ENCODE assay signal across 1 cellular context in the genomic region with DNA sequence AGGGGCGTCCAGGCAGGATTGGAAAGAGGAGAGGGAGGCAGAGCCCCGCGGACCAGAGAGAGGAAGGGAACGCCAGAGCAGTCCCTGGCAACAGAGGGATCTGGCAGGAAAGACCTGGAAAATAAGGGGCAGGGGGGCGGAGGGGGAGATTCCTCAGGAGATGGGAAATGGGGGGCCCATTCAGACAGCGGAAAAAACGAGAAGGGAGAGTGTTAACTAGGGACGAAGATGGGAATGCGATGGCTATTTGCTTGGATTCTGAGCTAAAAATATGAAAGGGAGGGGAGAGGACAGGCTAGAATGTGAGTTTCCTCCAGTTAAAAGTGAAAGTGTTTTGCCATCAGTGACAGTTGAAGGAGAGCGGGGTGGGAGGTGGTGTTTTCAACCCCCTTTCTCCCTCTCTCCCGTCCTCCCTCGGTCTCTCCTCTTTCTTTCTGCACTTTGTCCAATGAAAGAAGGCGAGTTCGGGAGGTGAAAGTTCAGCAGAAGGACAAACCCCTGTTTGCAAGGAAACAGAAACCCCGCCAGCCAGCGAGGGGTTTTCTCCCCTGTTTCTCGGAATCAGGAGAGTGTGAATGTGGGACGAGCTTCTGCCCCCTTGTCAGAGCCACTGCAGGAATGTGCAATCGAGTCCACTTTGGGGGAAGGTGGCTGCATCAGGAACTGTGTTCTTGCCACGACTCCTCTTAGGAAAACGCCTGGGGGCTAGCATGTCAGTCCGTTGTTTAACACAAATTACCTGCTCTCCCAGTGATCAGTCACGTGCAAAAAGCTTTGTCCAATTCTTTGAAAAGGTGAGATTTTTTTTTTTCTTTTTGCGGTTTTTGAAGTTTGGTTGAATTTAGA.
A peak's percentile ranks its signal among the peaks of the same experiment; 100 is the strongest.
TF ChIP-seq lines count a peak whose summit lies in the region.

No MANE protein-coding gene starts in this region.

TF ChIP-seq in K562, 482 proteins besides CTCF, POLR2A, EP300 and RAD21 (continued from another document and continues in another):
- TF ChIP-seq KDM5B (IDR thresholded peaks at IDR 0.05; ENCODE audit: insufficient replicate concordance, low read depth, low read length) (no peak), SMARCE1 (IDR thresholded peaks at IDR 0.05) (peak; percentile 30; the same call in 1 of the 2 replicates), TAF7 (tag; IDR thresholded peaks at IDR 0.05) (0 out of 2 replicates have a peak, but pooled peaks have one; percentile 43), LARP7 (IDR thresholded peaks at IDR 0.05) (0 out of 2 replicates have a peak, but pooled peaks have one; percentile 19), TAF1 (IDR thresholded peaks at IDR 0.05; ENCODE audit: control insufficient read depth, extremely low read depth, insufficient read depth, low read length, severe bottlenecking) (peak; percentile 46), MAFF (IDR thresholded peaks at IDR 0.05; ENCODE audit: low read length) (no peak), DPF2 (IDR thresholded peaks at IDR 0.05) (0 out of 2 replicates have a peak, but pooled peaks have one; percentile 25), ZFPM2 (CRISPR knock-in tag; IDR thresholded peaks at IDR 0.05) (no peak), NRF1 (conservative IDR thresholded peaks at IDR 0.05 in 1 of 2, IDR thresholded peaks at IDR 0.05 in 1 of 2) (no peak), MYBL2 (IDR thresholded peaks at IDR 0.05; ENCODE audit: low read depth) (0 out of 2 replicates have a peak, but pooled peaks have one; percentile 26), MYBL2 (CRISPR knock-in tag; IDR thresholded peaks at IDR 0.05; ENCODE audit: borderline replicate concordance) (no peak), ESRRA (IDR thresholded peaks at IDR 0.05; ENCODE audit: borderline replicate concordance, low read depth) (0 out of 2 replicates have a peak, but pooled peaks have one; percentile 24), POLR2B (IDR thresholded peaks at IDR 0.05; ENCODE audit: low read depth, partially characterized antibody) (peak; percentile 45), SMAD2 (IDR thresholded peaks at IDR 0.05; ENCODE audit: low read depth, low read length) (no peak), CBX2 (IDR thresholded peaks at IDR 0.05; ENCODE audit: insufficient read depth, low read length, poor library complexity, severe bottlenecking) (no peak), PHB (CRISPR knock-in tag; IDR thresholded peaks at IDR 0.05) (no peak), BMI1 (IDR thresholded peaks at IDR 0.05; ENCODE audit: low read length) (no peak), SIN3A (IDR thresholded peaks at IDR 0.05; ENCODE audit: borderline replicate concordance in 2 of 2, control insufficient read depth in 1 of 2, low read depth in 2 of 2, low read length in 2 of 2) (peak in 1 of 2 experiments; percentile 32; a peak in 1 of 4 replicates), POLR3G (IDR thresholded peaks at IDR 0.05; ENCODE audit: extremely low read depth, insufficient read length, insufficient replicate concordance) (no peak), POLR3A (IDR thresholded peaks at IDR 0.05; ENCODE audit: borderline replicate concordance, extremely low read depth, insufficient read depth, insufficient read length) (no peak), ATF1 (CRISPR knock-in tag; IDR thresholded peaks at IDR 0.05) (no peak), ATF1 (tag; IDR thresholded peaks at IDR 0.05) (0 out of 2 replicates have a peak, but pooled peaks have one; percentile 20), POLR2AphosphoS5 (IDR thresholded peaks at IDR 0.05; ENCODE audit: control insufficient read depth, insufficient read depth, low read depth, low read length) (peak; percentile 47; the same call in 1 of the 2 replicates), TEAD4 (IDR thresholded peaks at IDR 0.05; ENCODE audit: low read length) (0 out of 2 replicates have a peak, but pooled peaks have one; percentile 13), TEAD4 (CRISPR knock-in tag; IDR thresholded peaks at IDR 0.05; ENCODE audit: borderline replicate concordance) (no peak), TEAD1 (CRISPR knock-in tag; IDR thresholded peaks at IDR 0.05) (no peak), TAL1 (IDR thresholded peaks at IDR 0.05) (no peak), NR4A1 (CRISPR knock-in tag; IDR thresholded peaks at IDR 0.05) (no peak), NR4A1 (tag; IDR thresholded peaks at IDR 0.05) (no peak), SAP30 (IDR thresholded peaks at IDR 0.05; ENCODE audit: borderline replicate concordance, insufficient read depth, low read depth, low read length, poor library complexity, severe bottlenecking) (no peak), SMAD4 (CRISPR knock-in tag; conservative IDR thresholded peaks at IDR 0.05) (peak; percentile 40; the same call in 1 of the 2 replicates), MIER1 (IDR thresholded peaks at IDR 0.05; ENCODE audit: low read depth) (no peak), RB1 (IDR thresholded peaks at IDR 0.05; ENCODE audit: low read depth) (0 out of 2 replicates have a peak, but pooled peaks have one; percentile 32)
- TF ChIP-seq, protein P1, sequence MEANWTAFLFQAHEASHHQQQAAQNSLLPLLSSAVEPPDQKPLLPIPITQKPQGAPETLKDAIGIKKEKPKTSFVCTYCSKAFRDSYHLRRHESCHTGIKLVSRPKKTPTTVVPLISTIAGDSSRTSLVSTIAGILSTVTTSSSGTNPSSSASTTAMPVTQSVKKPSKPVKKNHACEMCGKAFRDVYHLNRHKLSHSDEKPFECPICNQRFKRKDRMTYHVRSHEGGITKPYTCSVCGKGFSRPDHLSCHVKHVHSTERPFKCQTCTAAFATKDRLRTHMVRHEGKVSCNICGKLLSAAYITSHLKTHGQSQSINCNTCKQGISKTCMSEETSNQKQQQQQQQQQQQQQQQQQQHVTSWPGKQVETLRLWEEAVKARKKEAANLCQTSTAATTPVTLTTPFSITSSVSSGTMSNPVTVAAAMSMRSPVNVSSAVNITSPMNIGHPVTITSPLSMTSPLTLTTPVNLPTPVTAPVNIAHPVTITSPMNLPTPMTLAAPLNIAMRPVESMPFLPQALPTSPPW (CRISPR knock-in tag; IDR thresholded peaks at IDR 0.05) = peak; percentile 37
- TF ChIP-seq, protein P2, sequence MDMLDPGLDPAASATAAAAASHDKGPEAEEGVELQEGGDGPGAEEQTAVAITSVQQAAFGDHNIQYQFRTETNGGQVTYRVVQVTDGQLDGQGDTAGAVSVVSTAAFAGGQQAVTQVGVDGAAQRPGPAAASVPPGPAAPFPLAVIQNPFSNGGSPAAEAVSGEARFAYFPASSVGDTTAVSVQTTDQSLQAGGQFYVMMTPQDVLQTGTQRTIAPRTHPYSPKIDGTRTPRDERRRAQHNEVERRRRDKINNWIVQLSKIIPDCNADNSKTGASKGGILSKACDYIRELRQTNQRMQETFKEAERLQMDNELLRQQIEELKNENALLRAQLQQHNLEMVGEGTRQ (CRISPR knock-in tag; IDR thresholded peaks at IDR 0.05) = no peak
- TF ChIP-seq, protein P3, sequence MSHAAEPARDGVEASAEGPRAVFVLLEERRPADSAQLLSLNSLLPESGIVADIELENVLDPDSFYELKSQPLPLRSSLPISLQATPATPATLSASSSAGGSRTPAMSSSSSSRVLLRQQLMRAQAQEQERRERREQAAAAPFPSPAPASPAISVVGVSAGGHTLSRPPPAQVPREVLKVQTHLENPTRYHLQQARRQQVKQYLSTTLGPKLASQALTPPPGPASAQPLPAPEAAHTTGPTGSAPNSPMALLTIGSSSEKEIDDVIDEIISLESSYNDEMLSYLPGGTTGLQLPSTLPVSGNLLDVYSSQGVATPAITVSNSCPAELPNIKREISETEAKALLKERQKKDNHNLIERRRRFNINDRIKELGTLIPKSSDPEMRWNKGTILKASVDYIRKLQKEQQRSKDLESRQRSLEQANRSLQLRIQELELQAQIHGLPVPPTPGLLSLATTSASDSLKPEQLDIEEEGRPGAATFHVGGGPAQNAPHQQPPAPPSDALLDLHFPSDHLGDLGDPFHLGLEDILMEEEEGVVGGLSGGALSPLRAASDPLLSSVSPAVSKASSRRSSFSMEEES (CRISPR knock-in tag; IDR thresholded peaks at IDR 0.05) = peak; percentile 43
- TF ChIP-seq, protein P4, sequence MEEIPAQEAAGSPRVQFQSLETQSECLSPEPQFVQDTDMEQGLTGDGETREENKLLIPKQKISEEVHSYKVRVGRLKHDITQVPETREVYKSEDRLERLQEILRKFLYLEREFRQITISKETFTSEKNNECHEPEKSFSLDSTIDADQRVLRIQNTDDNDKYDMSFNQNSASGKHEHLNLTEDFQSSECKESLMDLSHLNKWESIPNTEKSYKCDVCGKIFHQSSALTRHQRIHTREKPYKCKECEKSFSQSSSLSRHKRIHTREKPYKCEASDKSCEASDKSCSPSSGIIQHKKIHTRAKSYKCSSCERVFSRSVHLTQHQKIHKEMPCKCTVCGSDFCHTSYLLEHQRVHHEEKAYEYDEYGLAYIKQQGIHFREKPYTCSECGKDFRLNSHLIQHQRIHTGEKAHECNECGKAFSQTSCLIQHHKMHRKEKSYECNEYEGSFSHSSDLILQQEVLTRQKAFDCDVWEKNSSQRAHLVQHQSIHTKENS (CRISPR knock-in tag; IDR thresholded peaks at IDR 0.05) = no peak
- TF ChIP-seq, protein P5, sequence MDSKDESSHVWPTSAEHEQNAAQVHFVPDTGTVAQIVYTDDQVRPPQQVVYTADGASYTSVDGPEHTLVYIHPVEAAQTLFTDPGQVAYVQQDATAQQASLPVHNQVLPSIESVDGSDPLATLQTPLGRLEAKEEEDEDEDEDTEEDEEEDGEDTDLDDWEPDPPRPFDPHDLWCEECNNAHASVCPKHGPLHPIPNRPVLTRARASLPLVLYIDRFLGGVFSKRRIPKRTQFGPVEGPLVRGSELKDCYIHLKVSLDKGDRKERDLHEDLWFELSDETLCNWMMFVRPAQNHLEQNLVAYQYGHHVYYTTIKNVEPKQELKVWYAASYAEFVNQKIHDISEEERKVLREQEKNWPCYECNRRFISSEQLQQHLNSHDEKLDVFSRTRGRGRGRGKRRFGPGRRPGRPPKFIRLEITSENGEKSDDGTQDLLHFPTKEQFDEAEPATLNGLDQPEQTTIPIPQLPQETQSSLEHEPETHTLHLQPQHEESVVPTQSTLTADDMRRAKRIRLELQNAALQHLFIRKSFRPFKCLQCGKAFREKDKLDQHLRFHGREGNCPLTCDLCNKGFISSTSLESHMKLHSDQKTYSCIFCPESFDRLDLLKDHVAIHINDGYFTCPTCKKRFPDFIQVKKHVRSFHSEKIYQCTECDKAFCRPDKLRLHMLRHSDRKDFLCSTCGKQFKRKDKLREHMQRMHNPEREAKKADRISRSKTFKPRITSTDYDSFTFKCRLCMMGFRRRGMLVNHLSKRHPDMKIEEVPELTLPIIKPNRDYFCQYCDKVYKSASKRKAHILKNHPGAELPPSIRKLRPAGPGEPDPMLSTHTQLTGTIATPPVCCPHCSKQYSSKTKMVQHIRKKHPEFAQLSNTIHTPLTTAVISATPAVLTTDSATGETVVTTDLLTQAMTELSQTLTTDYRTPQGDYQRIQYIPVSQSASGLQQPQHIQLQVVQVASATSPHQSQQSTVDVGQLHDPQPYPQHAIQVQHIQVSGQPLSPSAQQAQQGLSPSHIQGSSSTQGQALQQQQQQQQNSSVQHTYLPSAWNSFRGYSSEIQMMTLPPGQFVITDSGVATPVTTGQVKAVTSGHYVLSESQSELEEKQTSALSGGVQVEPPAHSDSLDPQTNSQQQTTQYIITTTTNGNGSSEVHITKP (IDR thresholded peaks at IDR 0.05; ENCODE audit: partially characterized antibody) = peak; percentile 31
- TF ChIP-seq, protein P6, sequence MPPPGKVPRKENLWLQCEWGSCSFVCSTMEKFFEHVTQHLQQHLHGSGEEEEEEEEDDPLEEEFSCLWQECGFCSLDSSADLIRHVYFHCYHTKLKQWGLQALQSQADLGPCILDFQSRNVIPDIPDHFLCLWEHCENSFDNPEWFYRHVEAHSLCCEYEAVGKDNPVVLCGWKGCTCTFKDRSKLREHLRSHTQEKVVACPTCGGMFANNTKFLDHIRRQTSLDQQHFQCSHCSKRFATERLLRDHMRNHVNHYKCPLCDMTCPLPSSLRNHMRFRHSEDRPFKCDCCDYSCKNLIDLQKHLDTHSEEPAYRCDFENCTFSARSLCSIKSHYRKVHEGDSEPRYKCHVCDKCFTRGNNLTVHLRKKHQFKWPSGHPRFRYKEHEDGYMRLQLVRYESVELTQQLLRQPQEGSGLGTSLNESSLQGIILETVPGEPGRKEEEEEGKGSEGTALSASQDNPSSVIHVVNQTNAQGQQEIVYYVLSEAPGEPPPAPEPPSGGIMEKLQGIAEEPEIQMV (tag; conservative IDR thresholded peaks at IDR 0.05; ENCODE audit: low read depth) = 0 out of 2 replicates have a peak, but pooled peaks have one; percentile 35
- TF ChIP-seq, protein P7, sequence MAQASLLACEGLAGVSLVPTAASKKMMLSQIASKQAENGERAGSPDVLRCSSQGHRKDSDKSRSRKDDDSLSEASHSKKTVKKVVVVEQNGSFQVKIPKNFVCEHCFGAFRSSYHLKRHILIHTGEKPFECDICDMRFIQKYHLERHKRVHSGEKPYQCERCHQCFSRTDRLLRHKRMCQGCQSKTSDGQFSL (CRISPR knock-in tag; IDR thresholded peaks at IDR 0.05) = no peak
- TF ChIP-seq, protein P7 (tag; IDR thresholded peaks at IDR 0.05) = peak in 1 of 2 experiments; percentile 73; a peak in 1 of 4 replicates
- TF ChIP-seq, protein P8, sequence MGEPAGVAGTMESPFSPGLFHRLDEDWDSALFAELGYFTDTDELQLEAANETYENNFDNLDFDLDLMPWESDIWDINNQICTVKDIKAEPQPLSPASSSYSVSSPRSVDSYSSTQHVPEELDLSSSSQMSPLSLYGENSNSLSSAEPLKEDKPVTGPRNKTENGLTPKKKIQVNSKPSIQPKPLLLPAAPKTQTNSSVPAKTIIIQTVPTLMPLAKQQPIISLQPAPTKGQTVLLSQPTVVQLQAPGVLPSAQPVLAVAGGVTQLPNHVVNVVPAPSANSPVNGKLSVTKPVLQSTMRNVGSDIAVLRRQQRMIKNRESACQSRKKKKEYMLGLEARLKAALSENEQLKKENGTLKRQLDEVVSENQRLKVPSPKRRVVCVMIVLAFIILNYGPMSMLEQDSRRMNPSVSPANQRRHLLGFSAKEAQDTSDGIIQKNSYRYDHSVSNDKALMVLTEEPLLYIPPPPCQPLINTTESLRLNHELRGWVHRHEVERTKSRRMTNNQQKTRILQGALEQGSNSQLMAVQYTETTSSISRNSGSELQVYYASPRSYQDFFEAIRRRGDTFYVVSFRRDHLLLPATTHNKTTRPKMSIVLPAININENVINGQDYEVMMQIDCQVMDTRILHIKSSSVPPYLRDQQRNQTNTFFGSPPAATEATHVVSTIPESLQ (CRISPR knock-in tag; IDR thresholded peaks at IDR 0.05) = no peak
- TF ChIP-seq, protein P9, sequence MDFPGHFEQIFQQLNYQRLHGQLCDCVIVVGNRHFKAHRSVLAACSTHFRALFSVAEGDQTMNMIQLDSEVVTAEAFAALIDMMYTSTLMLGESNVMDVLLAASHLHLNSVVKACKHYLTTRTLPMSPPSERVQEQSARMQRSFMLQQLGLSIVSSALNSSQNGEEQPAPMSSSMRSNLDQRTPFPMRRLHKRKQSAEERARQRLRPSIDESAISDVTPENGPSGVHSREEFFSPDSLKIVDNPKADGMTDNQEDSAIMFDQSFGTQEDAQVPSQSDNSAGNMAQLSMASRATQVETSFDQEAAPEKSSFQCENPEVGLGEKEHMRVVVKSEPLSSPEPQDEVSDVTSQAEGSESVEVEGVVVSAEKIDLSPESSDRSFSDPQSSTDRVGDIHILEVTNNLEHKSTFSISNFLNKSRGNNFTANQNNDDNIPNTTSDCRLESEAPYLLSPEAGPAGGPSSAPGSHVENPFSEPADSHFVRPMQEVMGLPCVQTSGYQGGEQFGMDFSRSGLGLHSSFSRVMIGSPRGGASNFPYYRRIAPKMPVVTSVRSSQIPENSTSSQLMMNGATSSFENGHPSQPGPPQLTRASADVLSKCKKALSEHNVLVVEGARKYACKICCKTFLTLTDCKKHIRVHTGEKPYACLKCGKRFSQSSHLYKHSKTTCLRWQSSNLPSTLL (IDR thresholded peaks at IDR 0.05) = peak; percentile 64; the same call in 1 of the 2 replicates
